In the genomic region with DNA sequence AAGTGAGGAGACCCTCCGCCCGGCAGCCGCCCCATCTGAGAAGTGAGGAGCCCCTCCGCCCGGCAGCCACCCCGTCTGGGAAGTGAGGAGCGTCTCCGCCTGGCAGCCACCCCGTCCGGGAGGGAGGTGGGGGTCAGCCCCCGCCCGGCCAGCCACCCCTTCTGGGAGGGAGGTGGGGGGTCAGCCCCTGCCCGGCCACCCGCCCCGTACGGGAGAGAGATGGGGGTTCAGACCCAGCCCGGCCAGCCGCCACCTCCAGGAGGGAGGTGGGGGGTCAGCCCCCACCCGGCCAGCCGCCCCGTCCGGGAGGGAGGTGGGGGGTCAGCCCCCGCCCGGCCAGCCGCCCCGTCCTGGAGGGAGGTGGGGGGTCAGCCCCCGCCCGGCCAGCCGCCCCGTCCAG, we compare ENCODE assay signal across 2 cellular contexts. TPM values are rescaled to one million over a fixed set of nuclear protein-coding genes. Genes with fewer than 3 reads are reported as not detected.
"Had no signal": no experiment of that assay in that cellular context is flagged by ENCODE, and none has a peak within 500 bp of the region (broad histone marks: within the 10 kb centered on the region; RNA-seq: fewer than 3 reads in every experiment).

No MANE protein-coding gene starts in this region.

RNA-seq across cellular contexts. Expression of gene ZNF695, which starts 24.4 kb away (rescaled TPM):
- total RNA-seq: T-cell, T-helper 17 cell had no signal
